28 cellular contexts compared by ENCODE assay signal in genomic region chr17:79132271-79133064, GRCh38. TPM values are rescaled to one million over a fixed set of nuclear protein-coding genes. Genes with fewer than 3 reads are reported as not detected.
DNase-seq lines count a peak whose midpoint lies in the region; ATAC-seq and TF ChIP-seq lines count a peak whose summit lies in the region.
"Had no signal": no experiment of that assay in that cellular context is flagged by ENCODE, and none has a peak within 500 bp of the region (broad histone marks: within the 10 kb centered on the region; RNA-seq: fewer than 3 reads in every experiment).

No MANE protein-coding gene starts in this region.

- peak overlapping the region; percentile 60 for H3K27ac ChIP-seq in BLaER1
- H3K27ac ChIP-seq: A549, body of pancreas, HL-60, parathyroid adenoma, PC-9, right atrium auricular region had no signal

- H3K27ac Mint-ChIP-seq in activated T-helper 17 cell treated with anti-CD3 and anti-CD28 coated beads, Interleukin-2, amount 50 U/mL, for 72 hours, result no peak overlapping the region
- H3K27ac Mint-ChIP-seq in stimulated activated memory B cell treated with anti-CD40 and anti-IgM and Interleukin-4, amounts not matched to agents 10 μg/mL and 1 μg/mL and 100 μg/mL, for 72 hours, result no peak overlapping the region
- H3K27ac Mint-ChIP-seq: B cell, immature natural killer cell had no signal

- H3K27me3 Mint-ChIP-seq in activated T-helper 17 cell treated with anti-CD3 and anti-CD28 coated beads, Interleukin-2, amount 50 U/mL, for 72 hours, result peaks cover 14% of the 10 kb centered on the region
- peaks cover 72% of the 10 kb centered on the region for H3K27me3 Mint-ChIP-seq in stimulated activated memory B cell treated with anti-CD40 and anti-IgM and Interleukin-4, amounts not matched to agents 10 μg/mL and 1 μg/mL and 100 μg/mL, for 72 hours

- no peaks in the 10 kb centered on the region for H3K9me3 Mint-ChIP-seq in activated T-helper 17 cell treated with anti-CD3 and anti-CD28 coated beads, Interleukin-2, amount 50 U/mL, for 72 hours
- no peaks in the 10 kb centered on the region for H3K9me3 Mint-ChIP-seq in stimulated activated memory B cell treated with anti-CD40 and anti-IgM and Interleukin-4, amounts not matched to agents 10 μg/mL and 1 μg/mL and 100 μg/mL, for 72 hours
- H3K9me3 Mint-ChIP-seq: activated T-cell treated with anti-CD3 and anti-CD28 coated beads, Interleukin-2, amount 50 U/mL, for 4 hours; immature natural killer cell had no signal

- peaks cover 100% of the 10 kb centered on the region for H3K4me1 ChIP-seq in BLaER1
- H3K4me1 ChIP-seq: A549, body of pancreas had no signal

- H4K20me1 ChIP-seq in BLaER1, result peaks cover 6% of the 10 kb centered on the region; the same call in 1 of the 2 replicates

- ATAC-seq in activated T-helper 17 cell treated with anti-CD3 and anti-CD28 coated beads, Interleukin-2, amount 50 U/mL, for 72 hours (replicated peaks), result no peak
- ATAC-seq in GM18858 (IDR thresholded peaks at IDR 0.05; ENCODE audit: unreplicated experiment), result no peak
- no peak for ATAC-seq in stimulated activated memory B cell treated with anti-CD40 and anti-IgM and Interleukin-4, amounts not matched to agents 10 μg/mL and 1 μg/mL and 100 μg/mL, for 72 hours
- ATAC-seq: A549; activated T-cell treated with anti-CD3 and anti-CD28 coated beads, Interleukin-2, amount 50 U/mL, for 4 hours; body of pancreas had no signal

- no peaks in the 10 kb centered on the region for H3K36me3 ChIP-seq in BLaER1
- H3K36me3 ChIP-seq: right atrium auricular region had no signal

- H3K36me3 Mint-ChIP-seq in activated T-helper 17 cell treated with anti-CD3 and anti-CD28 coated beads, Interleukin-2, amount 50 U/mL, for 72 hours (ENCODE audit: low read depth), result no peaks in the 10 kb centered on the region
- H3K36me3 Mint-ChIP-seq in stimulated activated memory B cell treated with anti-CD40 and anti-IgM and Interleukin-4, amounts not matched to agents 10 μg/mL and 1 μg/mL and 100 μg/mL, for 72 hours, result no peaks in the 10 kb centered on the region
- H3K36me3 Mint-ChIP-seq: immature natural killer cell had no signal

- peaks cover 5% of the 10 kb centered on the region for H3K4me1 Mint-ChIP-seq in activated T-helper 17 cell treated with anti-CD3 and anti-CD28 coated beads, Interleukin-2, amount 50 U/mL, for 72 hours
- no peaks in the 10 kb centered on the region for H3K4me1 Mint-ChIP-seq in stimulated activated memory B cell treated with anti-CD40 and anti-IgM and Interleukin-4, amounts not matched to agents 10 μg/mL and 1 μg/mL and 100 μg/mL, for 72 hours
- H3K4me1 Mint-ChIP-seq: B cell, immature natural killer cell had no signal

- H3K4me3 Mint-ChIP-seq in activated T-helper 17 cell treated with anti-CD3 and anti-CD28 coated beads, Interleukin-2, amount 50 U/mL, for 72 hours, result no peak overlapping the region
- no peak overlapping the region for H3K4me3 Mint-ChIP-seq in stimulated activated memory B cell treated with anti-CD40 and anti-IgM and Interleukin-4, amounts not matched to agents 10 μg/mL and 1 μg/mL and 100 μg/mL, for 72 hours
- H3K4me3 Mint-ChIP-seq: activated T-cell treated with anti-CD3 and anti-CD28 coated beads, Interleukin-2, amount 50 U/mL, for 4 hours; B cell; immature natural killer cell had no signal

- no peak for TF ChIP-seq CTCF in foreskin fibroblast (IDR thresholded peaks at IDR 0.05; ENCODE audit: low read depth, low read length)

- H3K4me2 ChIP-seq in BLaER1, result peak overlapping the region; percentile 97
- H3K4me2 ChIP-seq: A549, PC-9 had no signal

- no peaks in the 10 kb centered on the region for H3K9me3 ChIP-seq in BLaER1
- H3K9me3 ChIP-seq: A549, body of pancreas, right atrium auricular region had no signal

- peak overlapping the region; percentile 55 for H3K4me3 ChIP-seq in BLaER1
- no peak overlapping the region for H3K4me3 ChIP-seq in foreskin fibroblast (ENCODE audit: low read depth in 1 of 2, low read length in 2 of 2)
- H3K4me3 ChIP-seq: A549, body of pancreas, PC-9, right atrium auricular region had no signal

- peaks cover 53% of the 10 kb centered on the region for H3K27me3 ChIP-seq in BLaER1
- H3K27me3 ChIP-seq: body of pancreas, right atrium auricular region had no signal

- DNase-seq in DMS79 (lab: John Stamatoyannopoulos, UW), result peak; percentile 20
- DNase-seq in NCI-H1417 treated with DMSO at 0.1 percent for 48 hours (lab: John Stamatoyannopoulos, UW), result peak; percentile 77
- DNase-seq in NCI-H345 (lab: John Stamatoyannopoulos, UW), result peak; percentile 91
- DNase-seq in foreskin fibroblast, result no peak
- DNase-seq: activated CD4-positive, alpha-beta T cell treated with anti-CD3 and anti-CD28 coated beads for 4 hours; activated naive CD4-positive, alpha-beta T cell; activated T-cell treated with anti-CD3 and anti-CD28 coated beads, Interleukin-2, amount 50 U/mL, for 4 hours; body of pancreas; cerebellar nuclear complex; hypothalamus; immature natural killer cell; NCI-H1694; NCI-H510A; NK-92 treated with Interleukin-12 subunit alpha and Interleukin-12 subunit beta, amount 100 ng/mL, for 24 hours; PC-9; SHP77; stimulated activated CD4-positive, alpha-beta T cell treated with anti-CD3 and anti-CD28 coated beads, Interleukin-12 subunit alpha, Interleukin-12 subunit beta, amount 100 ng/mL, for 4 hours; stimulated activated CD4-positive, alpha-beta T cell treated with anti-CD3 and anti-CD28 coated beads, Interleukin-4, amount 100 ng/mL, for 1 hour; trophoblast cell had no signal

- H3K9ac ChIP-seq in BLaER1, result peak overlapping the region; percentile 42
- H3K9ac ChIP-seq: parathyroid adenoma had no signal

RNA-seq across cellular contexts. Expression of gene ENGASE, which starts 57.8 kb away (rescaled TPM):
- total RNA-seq in activated T-helper 17 cell treated with anti-CD3 and anti-CD28 coated beads, Interleukin-2, amount 50 U/mL, for 72 hours, result 10 to 100 TPM; 26.9 to 30.2 TPM

Comparison
In these comparisons a context has a peak if more than half of its experiments do, and no peak if none do; other contexts are left out.
1. DNase-seq: peak in DMS79 (single experiment), NCI-H1417 treated with DMSO at 0.1 percent for 48 hours (single experiment) and NCI-H345 (single experiment); none in foreskin fibroblast (0 of 2).